15 cellular contexts compared by ENCODE assay signal in the genomic region with DNA sequence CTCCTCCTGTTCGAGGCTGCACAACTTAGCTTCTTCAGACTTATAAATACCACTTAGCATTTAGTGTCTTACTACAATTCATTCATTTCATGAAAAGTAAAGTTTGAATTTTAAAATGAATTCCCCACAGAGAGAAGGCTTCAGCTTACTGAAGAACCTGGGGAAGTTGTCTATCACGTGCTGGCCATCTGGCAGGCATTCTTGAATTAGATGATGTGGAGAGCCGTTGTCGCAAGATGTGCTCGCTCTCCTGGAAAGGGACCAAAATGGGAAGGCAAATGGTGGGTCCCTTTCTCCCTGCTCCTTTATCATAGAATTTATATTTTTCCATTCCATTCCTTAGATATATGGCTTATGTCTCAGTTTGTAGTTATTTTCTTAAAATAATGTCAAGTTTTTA.
DNase-seq lines count a peak whose midpoint lies in the region; ATAC-seq, FAIRE-seq and TF ChIP-seq lines count a peak whose summit lies in the region.
"Had no signal": no experiment of that assay in that cellular context is flagged by ENCODE, and none has a peak within 500 bp of the region (broad histone marks: within the 10 kb centered on the region; RNA-seq: fewer than 3 reads in every experiment).

No MANE protein-coding gene starts in this region.

- intact Hi-C loops in thyroid gland (cut with DNase I): no loop called here
- intact Hi-C loops in kidney (cut with DNase I): no loop called here

- H3K27ac ChIP-seq in CD4-positive, CD25-positive, alpha-beta regulatory T cell (ENCODE audit: insufficient read depth, low read length, poor library complexity, severe bottlenecking): peak overlapping the region; percentile 57
- peak overlapping the region; percentile 95 for H3K27ac ChIP-seq in DOHH2 (ENCODE audit: low read depth, low read length)
- H3K27ac ChIP-seq in thyroid gland: no peak overlapping the region
- H3K27ac ChIP-seq in kidney (ENCODE audit: low read depth in 2 of 2, low read length in 2 of 2): no peak overlapping the region
- H3K27ac ChIP-seq: left lung had no signal

- no peak for FAIRE-seq in kidney (lab: Jason Lieb, UNC)

- peaks cover 38% of the 10 kb centered on the region for H3K4me1 ChIP-seq in CD4-positive, CD25-positive, alpha-beta regulatory T cell (ENCODE audit: control insufficient read depth, insufficient read depth, low read length, poor library complexity, severe bottlenecking)
- peaks cover 63% of the 10 kb centered on the region for H3K4me1 ChIP-seq in DOHH2 (ENCODE audit: control insufficient read depth, low read length)
- no peaks in the 10 kb centered on the region for H3K4me1 ChIP-seq in thyroid gland
- H3K4me1 ChIP-seq in kidney (ENCODE audit: control insufficient read depth in 1 of 2, insufficient read depth in 1 of 2, low read depth in 1 of 2, low read length in 2 of 2): peaks cover 0 to 4% of the 10 kb centered on the region in 2 donors
- H3K4me1 ChIP-seq: left lung had no signal

- no peak for ATAC-seq in CD4-positive, CD25-positive, alpha-beta regulatory T cell (ENCODE audit: low read depth in 2 of 2)
- ATAC-seq in GM21390 (IDR thresholded peaks at IDR 0.05; ENCODE audit: unreplicated experiment): no peak
- ATAC-seq: left lung, WTC11 had no signal

- H3K9ac ChIP-seq in kidney (ENCODE audit: low read length in 2 of 2): no peak overlapping the region

- peaks cover 4% of the 10 kb centered on the region for H3K27me3 Mint-ChIP-seq in CD4-positive, CD25-positive, alpha-beta regulatory T cell
- H3K27me3 Mint-ChIP-seq in activated naive CD8-positive, alpha-beta T cell: no peaks in the 10 kb centered on the region

- no peak for DNase-seq in CD4-positive, CD25-positive, alpha-beta regulatory T cell
- DNase-seq in inferior parietal cortex (ENCODE audit: extremely low spot score) (peak; percentile 35), thyroid gland (no peak), kidney (no peak), mucosa of gallbladder (ENCODE audit: low spot score) (no peak)
- DNase-seq: activated T-cell treated with anti-CD3 and anti-CD28 coated beads, Interleukin-2, amount 50 U/mL, for 1 hour; esophagus squamous epithelium; left lung; NCI-H1930; stimulated activated CD4-positive, alpha-beta T cell treated with anti-CD3 and anti-CD28 coated beads, Interleukin-12 subunit alpha, Interleukin-12 subunit beta, amount 100 ng/mL, for 4 hours; T-helper 1 cell had no signal

- peaks cover 17% of the 10 kb centered on the region for H3K36me3 Mint-ChIP-seq in CD4-positive, CD25-positive, alpha-beta regulatory T cell
- H3K36me3 Mint-ChIP-seq in activated naive CD8-positive, alpha-beta T cell: no peaks in the 10 kb centered on the region
- H3K36me3 Mint-ChIP-seq: WTC11 had no signal

- no peak overlapping the region for H3K4me3 Mint-ChIP-seq in CD4-positive, CD25-positive, alpha-beta regulatory T cell
- no peak overlapping the region for H3K4me3 Mint-ChIP-seq in activated naive CD8-positive, alpha-beta T cell
- H3K4me3 Mint-ChIP-seq: WTC11 had no signal

- H3K27ac Mint-ChIP-seq in CD4-positive, CD25-positive, alpha-beta regulatory T cell: peak overlapping the region; percentile 65 to 89 (median 73)
- H3K27ac Mint-ChIP-seq in activated naive CD8-positive, alpha-beta T cell: peak overlapping the region; percentile 75

- TF ChIP-seq CTCF in DOHH2 (IDR thresholded peaks at IDR 0.05; ENCODE audit: low read depth, low read length, poor library complexity, severe bottlenecking) (no peak), thyroid gland (IDR thresholded peaks at IDR 0.05) (no peak), kidney (IDR thresholded peaks at IDR 0.05; ENCODE audit: borderline replicate concordance, extremely low read depth, insufficient read depth) (no peak)

- peaks cover 41% of the 10 kb centered on the region for H3F3A ChIP-seq in DOHH2 (ENCODE audit: control insufficient read depth, insufficient read depth)

- TF ChIP-seq POLR2A in thyroid gland (IDR thresholded peaks at IDR 0.05): no peak

- H3K27me3 ChIP-seq in CD4-positive, CD25-positive, alpha-beta regulatory T cell (ENCODE audit: control insufficient read depth, insufficient read depth, low read length): no peaks in the 10 kb centered on the region
- H3K27me3 ChIP-seq in DOHH2 (ENCODE audit: control insufficient read depth, low read length): no peaks in the 10 kb centered on the region
- no peaks in the 10 kb centered on the region for H3K27me3 ChIP-seq in thyroid gland
- H3K27me3 ChIP-seq: esophagus squamous epithelium, left lung had no signal

- H3K9me2 ChIP-seq in DOHH2 (replicated peaks; ENCODE audit: control insufficient read depth, low read length): no peaks in the 10 kb centered on the region

- no peaks in the 10 kb centered on the region for H3K79me2 ChIP-seq in DOHH2 (ENCODE audit: control insufficient read depth, low read length)

- no peaks in the 10 kb centered on the region for H3K9me3 Mint-ChIP-seq in CD4-positive, CD25-positive, alpha-beta regulatory T cell
- no peaks in the 10 kb centered on the region for H3K9me3 Mint-ChIP-seq in activated naive CD8-positive, alpha-beta T cell (ENCODE audit: low read depth)
- H3K9me3 Mint-ChIP-seq: WTC11 had no signal

- no peaks in the 10 kb centered on the region for H4K20me1 ChIP-seq in DOHH2 (ENCODE audit: control insufficient read depth, insufficient read depth, low read depth, low read length)

- 62 to 69% methylated on average over 5 of the region's 5 CpGs for WGBS in thyroid gland, 2 donors

- H3K4me3 ChIP-seq in CD4-positive, CD25-positive, alpha-beta regulatory T cell (ENCODE audit: low read depth, low read length): no peak overlapping the region
- H3K4me3 ChIP-seq in DOHH2 (ENCODE audit: low read length) (peak overlapping the region; percentile 17; the same call in 1 of the 2 replicates), thyroid gland (replicated peaks in 1 of 3) (no peak overlapping the region), kidney (ENCODE audit: low read length in 2 of 2) (no peak overlapping the region)
- H3K4me3 ChIP-seq: esophagus squamous epithelium, left lung had no signal

- H3K4me1 Mint-ChIP-seq in CD4-positive, CD25-positive, alpha-beta regulatory T cell: peaks cover 17 to 64% (median 46%) of the 10 kb centered on the region in 4 donors
- peaks cover 16% of the 10 kb centered on the region for H3K4me1 Mint-ChIP-seq in activated naive CD8-positive, alpha-beta T cell (ENCODE audit: low read depth)

- H3K4me2 ChIP-seq in DOHH2 (ENCODE audit: low read length): peak overlapping the region; percentile 35

- no peaks in the 10 kb centered on the region for H3K9me3 ChIP-seq in CD4-positive, CD25-positive, alpha-beta regulatory T cell (ENCODE audit: control insufficient read depth in 2 of 2, low read length in 2 of 2)
- H3K9me3 ChIP-seq in DOHH2 (ENCODE audit: control insufficient read depth, insufficient read depth, low read length) (no peaks in the 10 kb centered on the region), thyroid gland (no peaks in the 10 kb centered on the region), kidney (ENCODE audit: control insufficient read depth in 1 of 2, low read length in 2 of 2) (no peaks in the 10 kb centered on the region)
- H3K9me3 ChIP-seq: esophagus squamous epithelium, left lung had no signal

- peaks cover 34% of the 10 kb centered on the region for H3K36me3 ChIP-seq in CD4-positive, CD25-positive, alpha-beta regulatory T cell (ENCODE audit: control insufficient read depth, insufficient read depth, low read length)
- peaks cover 10% of the 10 kb centered on the region for H3K36me3 ChIP-seq in DOHH2 (ENCODE audit: control insufficient read depth, low read length)
- H3K36me3 ChIP-seq in thyroid gland: no peaks in the 10 kb centered on the region
- H3K36me3 ChIP-seq in kidney (ENCODE audit: control insufficient read depth in 1 of 2, insufficient read depth in 2 of 2, low read length in 2 of 2): no peaks in the 10 kb centered on the region
- H3K36me3 ChIP-seq: esophagus squamous epithelium, left lung had no signal

Comparison
In these comparisons a context has a peak if more than half of its experiments do, and no peak if none do; other contexts are left out.
1. H3K27ac ChIP-seq: peak in CD4-positive, CD25-positive, alpha-beta regulatory T cell (single experiment) and DOHH2 (single experiment); none in thyroid gland (0 of 3) and kidney (0 of 2).